ENCODE assay signal across 20 cellular contexts in the genomic region with DNA sequence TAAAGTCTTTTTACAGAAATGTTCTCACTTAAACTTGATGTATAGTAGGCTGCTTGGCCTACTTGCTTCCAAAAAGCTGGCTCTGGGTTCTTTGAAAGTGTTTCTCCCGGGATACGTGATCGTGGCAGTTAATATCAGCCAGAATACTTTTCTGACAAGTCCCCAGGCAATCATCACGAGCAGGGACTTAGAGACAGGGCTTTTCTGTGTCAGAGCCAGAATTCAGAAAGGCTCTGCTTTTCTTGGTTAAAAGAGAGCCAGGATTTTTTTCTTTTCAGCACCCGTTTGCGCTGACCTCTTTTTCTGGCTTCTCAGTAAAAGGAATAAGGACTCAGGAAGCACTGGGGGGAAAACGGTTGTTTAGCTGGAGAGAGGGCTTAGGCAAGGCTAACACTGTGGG. TPM values are rescaled to one million over a fixed set of nuclear protein-coding genes. Genes with fewer than 3 reads are reported as not detected.
DNase-seq lines count a peak whose midpoint lies in the region; ATAC-seq and TF ChIP-seq lines count a peak whose summit lies in the region.
"Had no signal": no experiment of that assay in that cellular context is flagged by ENCODE, and none has a peak within 500 bp of the region (broad histone marks: within the 10 kb centered on the region; RNA-seq: fewer than 3 reads in every experiment).

No MANE protein-coding gene starts in this region.

- H3K36me3 ChIP-seq in GM23338 (ENCODE audit: insufficient read depth) (no peaks in the 10 kb centered on the region; the same call in 1 of the 2 replicates), OCI-LY7 (ENCODE audit: insufficient read depth, low read length) (no peaks in the 10 kb centered on the region)
- H3K36me3 ChIP-seq: BLaER1, uterus had no signal

- H3K4me2 ChIP-seq in GM23338 (no peak overlapping the region), OCI-LY7 (ENCODE audit: low read length) (no peak overlapping the region)
- H3K4me2 ChIP-seq: BLaER1 had no signal

- no peaks in the 10 kb centered on the region for H3K27me3 ChIP-seq in GM23338 (ENCODE audit: insufficient read depth)
- no peaks in the 10 kb centered on the region for H3K27me3 ChIP-seq in layer of hippocampus (ENCODE audit: control insufficient read depth, insufficient read depth, low read length)
- H3K27me3 ChIP-seq: BLaER1, uterus had no signal

- peak overlapping the region; percentile 44; the same call in 1 of the 2 replicates for H2AFZ ChIP-seq in GM23338
- no peak overlapping the region for H2AFZ ChIP-seq in OCI-LY7 (ENCODE audit: low read length)

- peaks cover 8% of the 10 kb centered on the region; the same call in 1 of the 2 replicates for H3K4me1 ChIP-seq in GM23338 (ENCODE audit: insufficient read depth)
- H3K4me1 ChIP-seq in OCI-LY7 (ENCODE audit: insufficient read depth, low read length, poor library complexity, severe bottlenecking): no peaks in the 10 kb centered on the region
- H3K4me1 ChIP-seq: uterus had no signal

- intact Hi-C loops in OCI-LY7 (cut with micrococcal nuclease; ENCODE audit: unreplicated experiment): no loop called here

- no peak overlapping the region for H3K4me3 Mint-ChIP-seq in GM23338
- H3K4me3 Mint-ChIP-seq: T-helper 2 cell treated with Interferon-gamma antibody and Interleukin-4, amounts not matched to agents 5 μg/mL and 100 μg/mL, for 36 hours had no signal

- CTCF ChIA-PET in OCI-LY7 (lab: Charles Lee; ENCODE audit: unreplicated experiment): interaction anchor here (0.6 kb wide), 1 partner anchor 8 kb away, joined by 3 read pairs; no protein-coding TSS in a partner anchor

- no peaks in the 10 kb centered on the region for H3K9me3 ChIP-seq in OCI-LY7 (ENCODE audit: low read length)
- H3K9me3 ChIP-seq: uterus had no signal

- H3K36me3 Mint-ChIP-seq in GM23338 (ENCODE audit: low read depth): peaks cover 13% of the 10 kb centered on the region; the same call in 2 of the 3 replicates

- no peaks in the 10 kb centered on the region for H4K20me1 ChIP-seq in GM23338 (replicated peaks; ENCODE audit: insufficient read depth)
- no peaks in the 10 kb centered on the region for H4K20me1 ChIP-seq in OCI-LY7 (ENCODE audit: insufficient read depth, low read length)
- H4K20me1 ChIP-seq: BLaER1 had no signal

- no peak overlapping the region for H3K27ac ChIP-seq in GM23338 (ENCODE audit: low read depth)
- H3K27ac ChIP-seq in epithelial cell of prostate: peak overlapping the region; percentile 50
- H3K27ac ChIP-seq in layer of hippocampus (ENCODE audit: low read depth, low read length): peak overlapping the region; percentile 44
- H3K27ac ChIP-seq in OCI-LY7 (ENCODE audit: low read depth, low read length, poor library complexity, severe bottlenecking): no peak overlapping the region
- H3K27ac ChIP-seq: BLaER1, SK-N-MC, uterus had no signal

- H3K4me1 Mint-ChIP-seq in GM23338: 0 out of 3 replicates have a peak, but pooled peaks cover 3% of the 10 kb centered on the region

- H3K27me3 Mint-ChIP-seq in GM23338 (ENCODE audit: insufficient read depth, low read depth, poor library complexity): peaks cover 1% of the 10 kb centered on the region

- peaks cover 12% of the 10 kb centered on the region for H3K9me3 Mint-ChIP-seq in GM23338
- H3K9me3 Mint-ChIP-seq: T-helper 2 cell treated with Interferon-gamma antibody and Interleukin-4, amounts not matched to agents 5 μg/mL and 100 μg/mL, for 36 hours had no signal

- H3K9me2 ChIP-seq in GM23338 (ENCODE audit: insufficient read depth) (peaks cover 12% of the 10 kb centered on the region; the same call in 1 of the 2 replicates), OCI-LY7 (ENCODE audit: insufficient read depth, low read length) (no peaks in the 10 kb centered on the region)

- ATAC-seq in GM23338: no peak
- ATAC-seq: stimulated activated naive CD8-positive, alpha-beta T cell treated with anti-CD3 and anti-CD28 coated beads, Interleukin-15, Interleukin-2, amounts not matched to agents 100 U/mL and 50 U/mL, for 24 hours had no signal

- H3K4me3 ChIP-seq in GM23338 (no peak overlapping the region), OCI-LY7 (ENCODE audit: low read depth, low read length, poor library complexity, severe bottlenecking) (no peak overlapping the region)
- H3K4me3 ChIP-seq: BLaER1, SK-N-MC, uterus had no signal

- no TSS peak for BruUV-seq in OCI-LY7 (replicated peaks; lab: Mats Ljungman, UMichigan)

- POLR2A ChIA-PET in OCI-LY7 (lab: Charles Lee): no interaction called here

- no peak for DNase-seq in GM23338 (ENCODE audit: low spot score)
- no peak for DNase-seq in epithelial cell of prostate (ENCODE audit: low read depth, low spot score)
- peak; percentile 43 for DNase-seq in putamen (ENCODE audit: low spot score)
- DNase-seq in GF-D8 (lab: John Stamatoyannopoulos, UW): no peak
- DNase-seq in OCI-LY7 (ENCODE audit: low spot score): no peak
- no peak for DNase-seq in RKO (ENCODE audit: low spot score)
- no peak for DNase-seq in NCI-H1417 (lab: John Stamatoyannopoulos, UW)
- DNase-seq: activated CD4-positive, alpha-beta T cell treated with anti-CD3 and anti-CD28 coated beads, Interleukin-2, amount 50 U/mL, for 48 hours; activated naive CD4-positive, alpha-beta T cell treated with Interleukin-2 at 50 U/mL for 16 hours; activated T-cell treated with anti-CD3 and anti-CD28 coated beads for 4 hours; kidney glomerular epithelial cell; NCI-H1417 treated with DMSO at 0.1 percent for 48 hours; NCI-H2171 treated with DMSO at 0.1 percent for 48 hours; NCI-H69; stimulated activated naive CD8-positive, alpha-beta T cell treated with anti-CD3 and anti-CD28 coated beads, Interleukin-15, Interleukin-2, amounts not matched to agents 100 U/mL and 50 U/mL, for 24 hours; uterus had no signal

- no peaks in the 10 kb centered on the region for H3K79me2 ChIP-seq in GM23338 (replicated peaks; ENCODE audit: insufficient read depth)
- H3K79me2 ChIP-seq in OCI-LY7 (ENCODE audit: insufficient read depth, low read depth, low read length): no peaks in the 10 kb centered on the region

- no peaks in the 10 kb centered on the region for H3F3A ChIP-seq in GM23338 (replicated peaks; ENCODE audit: low read depth)

- TF ChIP-seq CTCF in GM23338 (conservative IDR thresholded peaks at IDR 0.05; ENCODE audit: low read depth in 2 of 2) (no peak), OCI-LY7 (conservative IDR thresholded peaks at IDR 0.05; ENCODE audit: low read length) (no peak)

- no peak overlapping the region for H3K27ac Mint-ChIP-seq in GM23338
- H3K27ac Mint-ChIP-seq: T-helper 2 cell treated with Interferon-gamma antibody and Interleukin-4, amounts not matched to agents 5 μg/mL and 100 μg/mL, for 36 hours had no signal

TF ChIP-seq in GM23338, 12 proteins besides CTCF, POLR2A, EP300 and RAD21:
- no peak for TF ChIP-seq CREB1 (CRISPR knock-in tag; IDR thresholded peaks at IDR 0.05; ENCODE audit: low read depth)
- TF ChIP-seq STAT1 (IDR thresholded peaks at IDR 0.05; ENCODE audit: unreplicated experiment): no peak
- no peak for TF ChIP-seq ZNF331 (CRISPR knock-in tag; IDR thresholded peaks at IDR 0.05; ENCODE audit: low read depth)
- TF ChIP-seq EZH2phosphoT487 (IDR thresholded peaks at IDR 0.05; ENCODE audit: unreplicated experiment): no peak
- no peak for TF ChIP-seq REST (IDR thresholded peaks at IDR 0.05; ENCODE audit: unreplicated experiment)
- no peak for TF ChIP-seq ZNF114 (CRISPR knock-in tag; IDR thresholded peaks at IDR 0.05)
- no peak for TF ChIP-seq EZH2 (IDR thresholded peaks at IDR 0.05; ENCODE audit: low read depth, unreplicated experiment)
- TF ChIP-seq, protein P1, sequence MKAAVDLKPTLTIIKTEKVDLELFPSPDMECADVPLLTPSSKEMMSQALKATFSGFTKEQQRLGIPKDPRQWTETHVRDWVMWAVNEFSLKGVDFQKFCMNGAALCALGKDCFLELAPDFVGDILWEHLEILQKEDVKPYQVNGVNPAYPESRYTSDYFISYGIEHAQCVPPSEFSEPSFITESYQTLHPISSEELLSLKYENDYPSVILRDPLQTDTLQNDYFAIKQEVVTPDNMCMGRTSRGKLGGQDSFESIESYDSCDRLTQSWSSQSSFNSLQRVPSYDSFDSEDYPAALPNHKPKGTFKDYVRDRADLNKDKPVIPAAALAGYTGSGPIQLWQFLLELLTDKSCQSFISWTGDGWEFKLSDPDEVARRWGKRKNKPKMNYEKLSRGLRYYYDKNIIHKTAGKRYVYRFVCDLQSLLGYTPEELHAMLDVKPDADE (IDR thresholded peaks at IDR 0.05): no peak

RNA-seq across cellular contexts. Expression of gene ARHGAP5, which starts 57.8 kb away (rescaled TPM):
- 68.7 and 72.6 TPM in 2 replicates for total RNA-seq in GM23338 (2014; rRNA removed; shearing (Covaris generic))
- 22.1 and 22.3 TPM in 2 replicates for polyA plus RNA-seq in GM23338 (2016; fragmentation: Nextera tagmentation; extraction: Ambion mirVana)
- 7.6 and 8.1 TPM in 2 replicates for total RNA-seq in OCI-LY7 (2014; rRNA removed; shearing (Covaris generic))
- total RNA-seq in OCI-LY7 (2022): 19.8 and 20.4 TPM in 2 replicates

Comparison
In these comparisons a context has a peak if more than half of its experiments do, and no peak if none do; other contexts are left out.
1. H3K27ac ChIP-seq: peak in epithelial cell of prostate (single experiment) and layer of hippocampus (single experiment); none in GM23338 (single experiment) and OCI-LY7 (single experiment).